8 cellular contexts compared by ENCODE assay signal in genomic region chr7:131111081-131111576, GRCh38.
DNase-seq lines count a peak whose midpoint lies in the region; ATAC-seq and TF ChIP-seq lines count a peak whose summit lies in the region.

No MANE protein-coding gene starts in this region.

- H3K36me3 ChIP-seq in BLaER1 treated with 17β-estradiol and CSF1 and Interleukin-3, amounts not matched to agents 10 nM and 100 nM, result no peaks in the 10 kb centered on the region
- no peaks in the 10 kb centered on the region for H3K36me3 ChIP-seq in mucosa of descending colon (ENCODE audit: low read depth)

- ATAC-seq in mucosa of descending colon (peak; percentile 23), GM21528 (IDR thresholded peaks at IDR 0.05; ENCODE audit: low FRiP score, unreplicated experiment) (no peak), HG02763 (IDR thresholded peaks at IDR 0.05; ENCODE audit: unreplicated experiment) (no peak), HG02571 (IDR thresholded peaks at IDR 0.05; ENCODE audit: unreplicated experiment) (no peak)

- peak overlapping the region; percentile 54 to 98 for H3K4me3 Mint-ChIP-seq in H9

- no peaks in the 10 kb centered on the region for H3K9me3 Mint-ChIP-seq in H9

- no peak overlapping the region for H2BK15ac ChIP-seq in H9 (ENCODE audit: low read depth, low read length)

- no peaks in the 10 kb centered on the region for H3K79me1 ChIP-seq in H9 (ENCODE audit: insufficient read depth, low read depth, low read length, poor library complexity, severe bottlenecking)

- peak overlapping the region; percentile 87 to 99 (median 92) for H3K9ac ChIP-seq in BLaER1 treated with 17β-estradiol and CSF1 and Interleukin-3, amounts not matched to agents 10 nM and 100 nM
- no peak overlapping the region for H3K9ac ChIP-seq in H9 (ENCODE audit: extremely low read depth, insufficient read length, low read length)

- H3K56ac ChIP-seq in H9 (ENCODE audit: insufficient read length, low read depth, low read length), result no peak overlapping the region

- H3K27ac ChIP-seq in BLaER1 treated with 17β-estradiol and CSF1 and Interleukin-3, amounts not matched to agents 10 nM and 100 nM, result peak overlapping the region; percentile 84 to 98 (median 92)
- H3K27ac ChIP-seq in H9 (ENCODE audit: insufficient read length, low read depth, low read length), result no peak overlapping the region

- no peak overlapping the region for H3K23ac ChIP-seq in H9 (ENCODE audit: insufficient read length, low read depth, low read length)

- no peak overlapping the region for H2BK5ac ChIP-seq in H9 (ENCODE audit: insufficient read length, low read length)

- H3K79me2 ChIP-seq in H9 (ENCODE audit: insufficient read depth, low read length), result no peaks in the 10 kb centered on the region

- H2BK120ac ChIP-seq in H9 (ENCODE audit: low read depth, low read length, poor library complexity, severe bottlenecking), result no peak overlapping the region

- no peak overlapping the region for H2BK20ac ChIP-seq in H9 (ENCODE audit: low read depth, low read length, poor library complexity, severe bottlenecking)

- no peaks in the 10 kb centered on the region for H3K9me3 ChIP-seq in BLaER1 treated with 17β-estradiol and CSF1 and Interleukin-3, amounts not matched to agents 10 nM and 100 nM (replicated peaks in 1 of 11)
- H3K9me3 ChIP-seq in H9 (ENCODE audit: control insufficient read depth, low read depth, low read length), result no peaks in the 10 kb centered on the region
- H3K9me3 ChIP-seq in mucosa of descending colon, result no peaks in the 10 kb centered on the region

- no peak overlapping the region for H4K8ac ChIP-seq in H9 (replicated peaks; ENCODE audit: insufficient read length, low read depth, low read length)

- no CpG with 5 or more reads among the region's 6 CpGs for WGBS in H9 (ENCODE audit: extremely low coverage, insufficient read length, low lambda C conversion rate)

- no peak overlapping the region for H4K5ac ChIP-seq in H9 (ENCODE audit: insufficient read length, low read depth, low read length)

- H3K4ac ChIP-seq in H9 (ENCODE audit: low read depth, low read length), result no peak overlapping the region

- H3K27ac Mint-ChIP-seq in H9, result peak overlapping the region in 1 of 3 experiments; percentile 17; a peak in 1 of 7 replicates

- peaks cover 30 to 46% (median 42%) of the 10 kb centered on the region in 10 experiments for H3K4me1 ChIP-seq in BLaER1 treated with 17β-estradiol and CSF1 and Interleukin-3, amounts not matched to agents 10 nM and 100 nM
- peaks cover 10% of the 10 kb centered on the region for H3K4me1 ChIP-seq in H9 (ENCODE audit: insufficient read depth, low read length)
- peaks cover 17% of the 10 kb centered on the region for H3K4me1 ChIP-seq in mucosa of descending colon (ENCODE audit: low read depth)

- H3K14ac ChIP-seq in H9 (ENCODE audit: insufficient read depth, low read length), result no peak overlapping the region

- peaks cover 34% of the 10 kb centered on the region for H3K27me3 Mint-ChIP-seq in H9 (ENCODE audit: low read depth)

- intact Hi-C loops in mucosa of descending colon (cut with DNase I, micrococcal nuclease), result no loop called here

- no peak overlapping the region for H3K18ac ChIP-seq in H9 (ENCODE audit: insufficient read length, low read depth, low read length)

- no peak for DNase-seq in H9
- peak; percentile 34 for DNase-seq in SHP77 treated with DMSO at 0.1 percent for 48 hours (lab: John Stamatoyannopoulos, UW)
- DNase-seq in effector CD4-positive, alpha-beta T cell, result peak; percentile 22
- peak in 1 of 3 donors; percentile 37 for DNase-seq in mucosa of descending colon

- TF ChIP-seq CTCF in H9 (conservative IDR thresholded peaks at IDR 0.05) (no peak), mucosa of descending colon (IDR thresholded peaks at IDR 0.05) (no peak)

- H2AFZ ChIP-seq in H9 (ENCODE audit: low read length), result no peak overlapping the region

- peaks cover 32 to 37% of the 10 kb centered on the region in 2 experiments for H3K4me1 Mint-ChIP-seq in H9

- H3K23me2 ChIP-seq in H9 (ENCODE audit: insufficient read length, low read depth, low read length, poor library complexity, severe bottlenecking), result peaks cover 37% of the 10 kb centered on the region

- peak overlapping the region; percentile 86 to 99 (median 97) for H3K4me2 ChIP-seq in BLaER1 treated with 17β-estradiol and CSF1 and Interleukin-3, amounts not matched to agents 10 nM and 100 nM
- H3K4me2 ChIP-seq in H9 (ENCODE audit: insufficient read depth, insufficient read length, low read length), result peak overlapping the region; percentile 93

- peaks cover 0 to 6% (median 0%) of the 10 kb centered on the region in 11 experiments; a peak in 3 of 22 replicates for H4K20me1 ChIP-seq in BLaER1 treated with 17β-estradiol and CSF1 and Interleukin-3, amounts not matched to agents 10 nM and 100 nM
- no peaks in the 10 kb centered on the region for H4K20me1 ChIP-seq in H9 (ENCODE audit: control insufficient read depth, insufficient read depth, insufficient read length)

- no peak overlapping the region for H4K91ac ChIP-seq in H9 (ENCODE audit: insufficient read length, low read depth, low read length)

- H2AK5ac ChIP-seq in H9 (ENCODE audit: insufficient read length, low read length), result no peak overlapping the region

- no peak overlapping the region for H3T11ph ChIP-seq in H9 (ENCODE audit: low read length)

- peak overlapping the region; percentile 53 to 99 (median 86); a peak in 18 of 20 replicates for H3K4me3 ChIP-seq in BLaER1 treated with 17β-estradiol and CSF1 and Interleukin-3, amounts not matched to agents 10 nM and 100 nM
- H3K4me3 ChIP-seq in mucosa of descending colon, result no peak overlapping the region

- H3K27me3 ChIP-seq in BLaER1 treated with 17β-estradiol and CSF1 and Interleukin-3, amounts not matched to agents 10 nM and 100 nM, result peaks cover 0 to 18% (median 7%) of the 10 kb centered on the region in 11 experiments; a peak in 7 of 22 replicates
- H3K27me3 ChIP-seq in H9 (ENCODE audit: insufficient read depth, low read length), result no peaks in the 10 kb centered on the region; the same call in 1 of the 2 replicates

- no peaks in the 10 kb centered on the region for H3K36me3 Mint-ChIP-seq in H9 (ENCODE audit: insufficient read depth in 1 of 3, low read depth in 3 of 3)

- no peak overlapping the region for H2BK12ac ChIP-seq in H9 (ENCODE audit: insufficient read length, low read depth, low read length)
